In genomic region chr17:50560931-50561750, GRCh38 we compare ENCODE assay signal across 10 cellular contexts. TPM values are rescaled to one million over a fixed set of nuclear protein-coding genes. Genes with fewer than 3 reads are reported as not detected.
DNase-seq lines count a peak whose midpoint lies in the region; ATAC-seq and TF ChIP-seq lines count a peak whose summit lies in the region.
"Had no signal": no experiment of that assay in that cellular context is flagged by ENCODE, and none has a peak within 500 bp of the region (broad histone marks: within the 10 kb centered on the region; RNA-seq: fewer than 3 reads in every experiment).

No MANE protein-coding gene starts in this region.

- no peak for DNase-seq in Calu3
- no peak for DNase-seq in HCT116 (ENCODE audit: low read depth, low spot score)
- no peak for DNase-seq in brain microvascular endothelial cell
- DNase-seq in neural progenitor cell (ENCODE audit: low spot score): peak; percentile 66
- DNase-seq in AG08395 (ENCODE audit: low spot score): no peak
- no peak for DNase-seq in SIG-M5 (lab: John Stamatoyannopoulos, UW)
- no peak for DNase-seq in GDM1 (lab: John Stamatoyannopoulos, UW)

- H3K9me3 ChIP-seq in HCT116 (ENCODE audit: control insufficient read depth in 1 of 2, insufficient read depth in 1 of 2, low read depth in 1 of 2, low read length in 2 of 2) (no peaks in the 10 kb centered on the region), neural progenitor cell (ENCODE audit: low read depth) (no peaks in the 10 kb centered on the region)

- TF ChIP-seq CTCF in Calu3 (IDR thresholded peaks at IDR 0.05; ENCODE audit: unreplicated experiment) (no peak), HCT116 (IDR thresholded peaks at IDR 0.05 in 2 of 3, conservative IDR thresholded peaks at IDR 0.05 in 1 of 3; ENCODE audit: borderline replicate concordance in 1 of 3, insufficient read depth in 1 of 3, low read depth in 2 of 3, low read length in 2 of 3) (no peak), brain microvascular endothelial cell (IDR thresholded peaks at IDR 0.05; ENCODE audit: low read depth, low read length, missing control alignments) (no peak), neural progenitor cell (IDR thresholded peaks at IDR 0.05) (no peak)

- H3K27me3 ChIP-seq in HCT116 (ENCODE audit: insufficient read depth, low read length): no peaks in the 10 kb centered on the region
- peaks cover 65% of the 10 kb centered on the region for H3K27me3 ChIP-seq in brain microvascular endothelial cell (replicated peaks)
- peaks cover 94% of the 10 kb centered on the region for H3K27me3 ChIP-seq in neural progenitor cell

- H3K9me2 ChIP-seq in HCT116 (ENCODE audit: insufficient read depth): no peaks in the 10 kb centered on the region

- H3K27ac ChIP-seq in HCT116 (ENCODE audit: low read depth, low read length) (no peak overlapping the region; the same call in 1 of the 2 replicates), brain microvascular endothelial cell (no peak overlapping the region), neural progenitor cell (no peak overlapping the region)

- H3K9ac ChIP-seq in HCT116 (ENCODE audit: low read length) (peak overlapping the region; percentile 62; the same call in 1 of the 2 replicates), neural progenitor cell (no peak overlapping the region)

- CTCF ChIA-PET in Calu3 (lab: Charles Lee) (interaction anchor here (0.6 to 2.9 kb wide), 9 partner anchors 9 to 132 kb away, joined by 3 to 8 read pairs (median 3); partner anchors contain the start of gene SPATA20), HCT116 (lab: Charles Lee) (interaction anchor here (1.3 to 2.3 kb wide), 6 partner anchors 11 to 134 kb away, joined by 4 to 22 read pairs (median 5); no protein-coding TSS in a partner anchor)

- intact Hi-C loops in Calu3 (cut with micrococcal nuclease; ENCODE audit: unreplicated experiment) (no loop called here), HCT116 (cut with micrococcal nuclease) (no loop called here)

- H3K36me3 Mint-ChIP-seq in Calu3 (ENCODE audit: insufficient read depth, unreplicated experiment): peaks cover 5% of the 10 kb centered on the region
- H3K36me3 Mint-ChIP-seq in neural progenitor cell: no peaks in the 10 kb centered on the region

- BruUV-seq in Calu3 (replicated peaks; lab: Mats Ljungman, UMichigan) (no TSS peak), HCT116 (replicated peaks; lab: Mats Ljungman, UMichigan) (no TSS peak)

- H3K4me3 Mint-ChIP-seq in Calu3 (ENCODE audit: low read depth, unreplicated experiment) (peak overlapping the region; percentile 61), neural progenitor cell (peak overlapping the region; percentile 87)

- H2AFZ ChIP-seq in HCT116 (ENCODE audit: low read depth, low read length, poor library complexity, severe bottlenecking) (no peak overlapping the region), neural progenitor cell (replicated peaks) (peak overlapping the region; percentile 74)

- ATAC-seq in HCT116 (no peak), HG03378 (IDR thresholded peaks at IDR 0.05; ENCODE audit: unreplicated experiment) (no peak)

- peak overlapping the region in 1 of 2 experiments; percentile 68; a peak in 3 of 4 replicates for H3K4me3 ChIP-seq in HCT116 (replicated peaks in 1 of 2; ENCODE audit: low read depth in 1 of 2, low read length in 2 of 2)
- H3K4me3 ChIP-seq in brain microvascular endothelial cell (ENCODE audit: low read depth, low read length): peak overlapping the region; percentile 9
- peak overlapping the region; percentile 86 for H3K4me3 ChIP-seq in neural progenitor cell
- H3K4me3 ChIP-seq: lung had no signal

- no peak for TF ChIP-seq RAD21 in HCT116 (IDR thresholded peaks at IDR 0.05; ENCODE audit: low read depth)

- RAD21 ChIA-PET in HCT116 (lab: Charles Lee; ENCODE audit: low non-redundant PET in 1 of 2, low total read pairs in 2 of 2, uncharacterized antibody in 2 of 2, unreplicated experiment in 2 of 2): interaction anchor here (0.6 to 1.4 kb wide), 3 partner anchors 10 to 67 kb away, joined by 3 to 4 read pairs (median 4); no protein-coding TSS in a partner anchor

- H3K4me1 Mint-ChIP-seq in Calu3 (ENCODE audit: low read depth, unreplicated experiment) (peaks cover 13% of the 10 kb centered on the region), neural progenitor cell (peaks cover 60% of the 10 kb centered on the region)

- H4K20me1 ChIP-seq in HCT116 (ENCODE audit: insufficient read depth) (no peaks in the 10 kb centered on the region), neural progenitor cell (ENCODE audit: low read depth) (peaks cover 33% of the 10 kb centered on the region)

- peak overlapping the region; percentile 100 for H3K4me2 ChIP-seq in HCT116 (ENCODE audit: low read length)
- H3K4me2 ChIP-seq in neural progenitor cell: peak overlapping the region; percentile 100

- no peak overlapping the region for H3K27ac Mint-ChIP-seq in Calu3 (ENCODE audit: unreplicated experiment)
- no peak overlapping the region for H3K27ac Mint-ChIP-seq in neural progenitor cell

- in situ Hi-C loops in brain microvascular endothelial cell (cut with HindIII; ENCODE audit: low pct_ligation_motif_present, low sequenced_read_pairs): loop anchor here (25.0 kb wide), 1 partner anchor 126 kb away; no protein-coding TSS in a partner anchor

- no peaks in the 10 kb centered on the region for H3K9me3 Mint-ChIP-seq in Calu3 (ENCODE audit: low read depth, unreplicated experiment)
- H3K9me3 Mint-ChIP-seq in neural progenitor cell: no peaks in the 10 kb centered on the region

- no peak for TF ChIP-seq POLR2A in HCT116 (IDR thresholded peaks at IDR 0.05; ENCODE audit: borderline replicate concordance, extremely low read depth, insufficient read depth, insufficient read length)

- H3K27me3 Mint-ChIP-seq in Calu3 (ENCODE audit: unreplicated experiment) (peaks cover 87% of the 10 kb centered on the region), neural progenitor cell (ENCODE audit: insufficient read depth, low read depth) (peaks cover 41% of the 10 kb centered on the region)

- H3K36me3 ChIP-seq in HCT116 (ENCODE audit: control insufficient read depth in 1 of 2, insufficient read depth in 2 of 2, low read length in 2 of 2) (no peaks in the 10 kb centered on the region), brain microvascular endothelial cell (replicated peaks) (no peaks in the 10 kb centered on the region), neural progenitor cell (no peaks in the 10 kb centered on the region)

- POLR2A ChIA-PET in HCT116 (lab: Charles Lee): interaction anchor here (1.8 kb wide), 1 partner anchor 11 kb away, joined by 8 read pairs; no protein-coding TSS in a partner anchor

- H3F3A ChIP-seq in neural progenitor cell (ENCODE audit: low read depth): peaks cover 54% of the 10 kb centered on the region

- H3K79me2 ChIP-seq in HCT116 (ENCODE audit: insufficient read depth, low read length): no peaks in the 10 kb centered on the region
- H3K79me2 ChIP-seq in neural progenitor cell (ENCODE audit: low read depth): no peaks in the 10 kb centered on the region

- H3K4me1 ChIP-seq in HCT116 (ENCODE audit: control insufficient read depth in 1 of 2, insufficient read depth in 2 of 2, low read length in 2 of 2) (peaks cover 6 to 18% of the 10 kb centered on the region in 2 experiments; a peak in 3 of 4 replicates), neural progenitor cell (peaks cover 66% of the 10 kb centered on the region)

TF ChIP-seq in HCT116, 20 proteins besides CTCF, POLR2A, EP300 and RAD21 (continues in another document):
- TF ChIP-seq TCF7L2 (IDR thresholded peaks at IDR 0.05; ENCODE audit: borderline replicate concordance, extremely low read depth, insufficient read depth, insufficient read length) (no peak), SIN3A (IDR thresholded peaks at IDR 0.05; ENCODE audit: low read depth) (no peak), ATF3 (IDR thresholded peaks at IDR 0.05) (no peak), JUND (IDR thresholded peaks at IDR 0.05) (no peak), ZNF274 (IDR thresholded peaks at IDR 0.05; ENCODE audit: low read depth, low read length) (no peak), ELF1 (IDR thresholded peaks at IDR 0.05; ENCODE audit: borderline replicate concordance, low read depth) (no peak)

RNA-seq across cellular contexts. Expression of gene CACNA1G, which starts 0.6 kb away (rescaled TPM):
- not detected in 2 replicates for total RNA-seq in Calu3 (2022)
- total RNA-seq in HCT116 (2021; ENCODE audit: unreplicated experiment): 3.4 TPM
- polyA plus RNA-seq in HCT116 (2012): 1.3 and 1.7 TPM in 2 replicates
- 1.6 and 4.9 TPM in 2 replicates for total RNA-seq in neural progenitor cell (ENCODE audit: low replicate concordance)

RNA-seq across cellular contexts. Expression of gene SPATA20, which starts 14.2 kb away (rescaled TPM):
- total RNA-seq in Calu3 (2022): 33.2 and 47.8 TPM in 2 replicates
- total RNA-seq in HCT116 (2021; ENCODE audit: unreplicated experiment): 57.5 TPM
- 59.6 and 63.2 TPM in 2 replicates for polyA plus RNA-seq in HCT116 (2012)
- 22.8 and 60.5 TPM in 2 replicates for total RNA-seq in neural progenitor cell (ENCODE audit: low replicate concordance)

RNA-seq across cellular contexts. Expression of gene EPN3, which starts 28.6 kb away (rescaled TPM):
- total RNA-seq in Calu3 (2022) (41.9 and 45.1 TPM in 2 replicates), HCT116 (2021; ENCODE audit: unreplicated experiment) (17.8 TPM), neural progenitor cell (ENCODE audit: low replicate concordance) (0.09 and 0.24 TPM in 2 replicates)
- 11.6 and 12.0 TPM in 2 replicates for polyA plus RNA-seq in HCT116 (2012)
- total RNA-seq: temporal lobe had no signal

RNA-seq across cellular contexts. Expression of gene MYCBPAP, which starts 52.9 kb away (rescaled TPM):
- total RNA-seq in Calu3 (2022) (0.52 and 1.0 TPM in 2 replicates), HCT116 (2021; ENCODE audit: unreplicated experiment) (not detected), neural progenitor cell (ENCODE audit: low replicate concordance) (3.5 and 3.8 TPM in 2 replicates)
- 0.45 TPM in 1 of 2 replicates, not detected in the other for polyA plus RNA-seq in HCT116 (2012)

Comparison
In these comparisons a context has a peak if more than half of its experiments do, and no peak if none do; other contexts are left out.
1. RNA of gene EPN3, which starts 28.6 kb away (total RNA-seq): 41.9 to 45.1 TPM in Calu3 and 17.8 TPM in HCT116 (single experiment); 0.09 to 0.24 TPM in neural progenitor cell; every median in the first group is over 10 times any median in the second.